In the genomic region with DNA sequence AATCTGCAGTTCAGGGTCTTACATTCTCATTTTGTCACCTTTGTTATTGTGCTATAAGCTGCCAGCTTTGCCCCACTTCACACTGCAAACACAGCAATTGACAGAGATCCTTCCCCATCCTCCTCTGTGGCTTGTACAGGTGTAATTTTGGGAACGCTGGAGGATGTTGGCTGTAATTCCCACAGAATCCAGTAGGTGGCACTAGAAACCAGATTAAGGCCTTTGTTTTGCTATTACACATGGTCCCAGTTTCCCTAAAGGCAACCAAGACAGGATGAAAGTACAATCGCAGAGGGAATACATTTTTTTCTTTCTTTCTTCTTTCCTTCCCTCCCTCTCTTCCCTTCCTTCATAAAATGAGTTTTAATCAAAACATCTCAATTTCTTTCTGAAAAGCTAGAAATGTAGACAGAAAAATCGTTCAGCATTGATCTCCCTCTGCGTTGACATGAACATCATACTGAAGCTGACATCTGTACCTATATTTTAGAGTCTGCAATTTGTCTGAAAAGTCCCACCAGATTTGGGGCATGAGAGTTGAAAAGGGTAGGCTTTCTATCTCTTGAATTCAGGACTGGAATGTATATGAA, we compare ENCODE assay signal across 9 cellular contexts. TPM values are rescaled to one million over a fixed set of nuclear protein-coding genes. Genes with fewer than 3 reads are reported as not detected.
DNase-seq lines count a peak whose midpoint lies in the region; ATAC-seq and TF ChIP-seq lines count a peak whose summit lies in the region.
"Had no signal": no experiment of that assay in that cellular context is flagged by ENCODE, and none has a peak within 500 bp of the region (broad histone marks: within the 10 kb centered on the region; RNA-seq: fewer than 3 reads in every experiment).

No MANE protein-coding gene starts in this region.

- peak; percentile 93 for TF ChIP-seq CTCF in PC-9 (conservative IDR thresholded peaks at IDR 0.05)
- peak; percentile 84 for TF ChIP-seq CTCF in MCF 10A (IDR thresholded peaks at IDR 0.05; ENCODE audit: unreplicated experiment)

- H2AFZ ChIP-seq in PC-9 = no peak overlapping the region

- H3K4me1 Mint-ChIP-seq in MCF 10A (ENCODE audit: insufficient read depth, unreplicated experiment) = no peaks in the 10 kb centered on the region
- no peaks in the 10 kb centered on the region for H3K4me1 Mint-ChIP-seq in stimulated activated effector memory CD8-positive, alpha-beta T cell treated with anti-CD3 and anti-CD28 coated beads, Interleukin-12 subunit alpha, Interleukin-12 subunit beta, amount 100 ng/mL, for 72 hours
- H3K4me1 Mint-ChIP-seq: activated naive CD8-positive, alpha-beta T cell treated with anti-CD3 and anti-CD28 coated beads, Interleukin-2, amount 10 ng/mL, durations not matched to agents 7 days and 5 days had no signal

- H4K20me1 ChIP-seq in PC-9 (ENCODE audit: insufficient read depth) = no peaks in the 10 kb centered on the region

- H3K27ac Mint-ChIP-seq in MCF 10A (ENCODE audit: low read depth, unreplicated experiment) = no peak overlapping the region
- H3K27ac Mint-ChIP-seq in stimulated activated effector memory CD8-positive, alpha-beta T cell treated with anti-CD3 and anti-CD28 coated beads, Interleukin-12 subunit alpha, Interleukin-12 subunit beta, amount 100 ng/mL, for 72 hours = no peak overlapping the region
- H3K27ac Mint-ChIP-seq: activated naive CD8-positive, alpha-beta T cell treated with anti-CD3 and anti-CD28 coated beads, Interleukin-2, amount 10 ng/mL, durations not matched to agents 7 days and 5 days had no signal

- ATAC-seq in GM19324 (IDR thresholded peaks at IDR 0.05; ENCODE audit: low FRiP score, unreplicated experiment) = peak; percentile 63
- ATAC-seq in stimulated activated effector memory CD8-positive, alpha-beta T cell treated with anti-CD3 and anti-CD28 coated beads, Interleukin-12 subunit alpha, Interleukin-12 subunit beta, amount 100 ng/mL, for 72 hours = no peak
- ATAC-seq in activated CD4-positive, CD25-positive, alpha-beta regulatory T cell treated with anti-CD3 and anti-CD28 coated beads, Interleukin-2, amount 50 U/mL, for 24 hours = no peak

- POLR2A ChIA-PET in PC-9 (lab: Charles Lee; ENCODE audit: unreplicated experiment) (no interaction called here), MCF 10A (lab: Yijun Ruan, JAX) (no interaction called here)

- intact Hi-C loops in PC-9 (cut with micrococcal nuclease; ENCODE audit: unreplicated experiment) = loop anchor here (1.0 to 10.0 kb wide), 4 partner anchors 24 to 1657 kb away; no protein-coding TSS in a partner anchor
- intact Hi-C loops in MCF 10A (cut with micrococcal nuclease) = loop anchor here (1.0 to 2.0 kb wide), 3 partner anchors 24 to 1657 kb away; no protein-coding TSS in a partner anchor

- no peaks in the 10 kb centered on the region for H3K36me3 Mint-ChIP-seq in MCF 10A (ENCODE audit: insufficient read depth, unreplicated experiment)
- H3K36me3 Mint-ChIP-seq in stimulated activated effector memory CD8-positive, alpha-beta T cell treated with anti-CD3 and anti-CD28 coated beads, Interleukin-12 subunit alpha, Interleukin-12 subunit beta, amount 100 ng/mL, for 72 hours = no peaks in the 10 kb centered on the region
- H3K36me3 Mint-ChIP-seq: activated naive CD8-positive, alpha-beta T cell treated with anti-CD3 and anti-CD28 coated beads, Interleukin-2, amount 10 ng/mL, durations not matched to agents 7 days and 5 days had no signal

- no peaks in the 10 kb centered on the region for H3K9me3 ChIP-seq in PC-9 (ENCODE audit: insufficient read depth, low read depth)

- H3K27ac ChIP-seq in PC-9 = no peak overlapping the region

- H3K9me3 Mint-ChIP-seq in MCF 10A (ENCODE audit: unreplicated experiment) = no peaks in the 10 kb centered on the region
- no peaks in the 10 kb centered on the region for H3K9me3 Mint-ChIP-seq in stimulated activated effector memory CD8-positive, alpha-beta T cell treated with anti-CD3 and anti-CD28 coated beads, Interleukin-12 subunit alpha, Interleukin-12 subunit beta, amount 100 ng/mL, for 72 hours
- H3K9me3 Mint-ChIP-seq: activated naive CD8-positive, alpha-beta T cell treated with anti-CD3 and anti-CD28 coated beads, Interleukin-2, amount 10 ng/mL, durations not matched to agents 7 days and 5 days had no signal

- H3K27me3 ChIP-seq in PC-9 (ENCODE audit: insufficient read depth, low read depth) = peaks cover 29% of the 10 kb centered on the region

- H3K79me2 ChIP-seq in PC-9 (ENCODE audit: low read depth) = no peaks in the 10 kb centered on the region

- BruUV-seq in PC-9 (replicated peaks; lab: Mats Ljungman, UMichigan) (no TSS peak), MCF 10A (replicated peaks; lab: Mats Ljungman, UMichigan) (no TSS peak)

- no peaks in the 10 kb centered on the region for H3K36me3 ChIP-seq in PC-9 (ENCODE audit: low read depth)

- no peaks in the 10 kb centered on the region for H3K9me2 ChIP-seq in PC-9 (ENCODE audit: insufficient read depth)

- H3K4me1 ChIP-seq in PC-9 (replicated peaks; ENCODE audit: insufficient read depth) = no peaks in the 10 kb centered on the region

- CTCF ChIA-PET in PC-9 (lab: Charles Lee) (no interaction called here), MCF 10A (lab: Yijun Ruan, JAX) (interaction anchor here (0.6 to 4.2 kb wide), 40 partner anchors 9 to 1657 kb away, joined by 3 to 30 read pairs (median 4); no protein-coding TSS in a partner anchor)

- H3K4me3 ChIP-seq in PC-9 = no peak overlapping the region

- no peaks in the 10 kb centered on the region for H3F3A ChIP-seq in PC-9 (ENCODE audit: insufficient read depth, low read depth)

- H3K4me2 ChIP-seq in PC-9 = no peak overlapping the region

- peaks cover 37% of the 10 kb centered on the region for H3K27me3 Mint-ChIP-seq in MCF 10A (ENCODE audit: insufficient read depth, unreplicated experiment)

- no peak overlapping the region for H3K4me3 Mint-ChIP-seq in MCF 10A (ENCODE audit: unreplicated experiment)
- H3K4me3 Mint-ChIP-seq in stimulated activated effector memory CD8-positive, alpha-beta T cell treated with anti-CD3 and anti-CD28 coated beads, Interleukin-12 subunit alpha, Interleukin-12 subunit beta, amount 100 ng/mL, for 72 hours = no peak overlapping the region
- H3K4me3 Mint-ChIP-seq: activated naive CD8-positive, alpha-beta T cell treated with anti-CD3 and anti-CD28 coated beads, Interleukin-2, amount 10 ng/mL, durations not matched to agents 7 days and 5 days had no signal

- DNase-seq in DMS79 (lab: John Stamatoyannopoulos, UW) (peak; percentile 25), HT1080 (ENCODE audit: low read depth) (peak; percentile 48), PC-9 (peak in 1 of 2 experiments; percentile 34), MCF 10A (ENCODE audit: unreplicated experiment) (peak; percentile 75), kidney glomerular epithelial cell (lab: John Stamatoyannopoulos, UW) (peak; percentile 11)
- DNase-seq in stimulated activated effector memory CD8-positive, alpha-beta T cell treated with anti-CD3 and anti-CD28 coated beads, Interleukin-12 subunit alpha, Interleukin-12 subunit beta, amount 100 ng/mL, for 72 hours (ENCODE audit: low spot score in 2 of 2) = peak; percentile 16 to 60
- DNase-seq: activated naive CD8-positive, alpha-beta T cell treated with anti-CD3 and anti-CD28 coated beads, Interleukin-2, amount 10 ng/mL, durations not matched to agents 7 days and 5 days had no signal

RNA-seq across cellular contexts. Expression of gene NELL1, which starts 21.3 kb away (rescaled TPM):
- not detected in 2 replicates for total RNA-seq in HT1080 (2014; rRNA removed; shearing (Covaris generic))
- polyA plus RNA-seq in HT1080 (2015; cell fraction: cytosol; rRNA removed) = not detected in 2 replicates
- polyA plus RNA-seq in HT1080 (2015; cell fraction: nucleus; rRNA removed) = not detected in 2 replicates
- total RNA-seq in PC-9 (2021) (not detected in 2 replicates), MCF 10A (2022) (not detected in 2 replicates)
- total RNA-seq: activated naive CD8-positive, alpha-beta T cell treated with anti-CD3 and anti-CD28 coated beads, Interleukin-2, amount 10 ng/mL, durations not matched to agents 7 days and 5 days had no signal

RNA-seq across cellular contexts. Expression of gene SLC6A5, which starts 48.7 kb away (rescaled TPM):
- total RNA-seq in HT1080 (2014; rRNA removed; shearing (Covaris generic)) = not detected in 2 replicates
- polyA plus RNA-seq in HT1080 (2015; cell fraction: cytosol; rRNA removed) = not detected in 2 replicates
- not detected in 2 replicates for polyA plus RNA-seq in HT1080 (2015; cell fraction: nucleus; rRNA removed)
- total RNA-seq in PC-9 (2021) (not detected in 2 replicates), MCF 10A (2022) (not detected in 2 replicates)
- total RNA-seq: activated naive CD8-positive, alpha-beta T cell treated with anti-CD3 and anti-CD28 coated beads, Interleukin-2, amount 10 ng/mL, durations not matched to agents 7 days and 5 days had no signal
